22 cellular contexts compared by ENCODE assay signal in the genomic region with DNA sequence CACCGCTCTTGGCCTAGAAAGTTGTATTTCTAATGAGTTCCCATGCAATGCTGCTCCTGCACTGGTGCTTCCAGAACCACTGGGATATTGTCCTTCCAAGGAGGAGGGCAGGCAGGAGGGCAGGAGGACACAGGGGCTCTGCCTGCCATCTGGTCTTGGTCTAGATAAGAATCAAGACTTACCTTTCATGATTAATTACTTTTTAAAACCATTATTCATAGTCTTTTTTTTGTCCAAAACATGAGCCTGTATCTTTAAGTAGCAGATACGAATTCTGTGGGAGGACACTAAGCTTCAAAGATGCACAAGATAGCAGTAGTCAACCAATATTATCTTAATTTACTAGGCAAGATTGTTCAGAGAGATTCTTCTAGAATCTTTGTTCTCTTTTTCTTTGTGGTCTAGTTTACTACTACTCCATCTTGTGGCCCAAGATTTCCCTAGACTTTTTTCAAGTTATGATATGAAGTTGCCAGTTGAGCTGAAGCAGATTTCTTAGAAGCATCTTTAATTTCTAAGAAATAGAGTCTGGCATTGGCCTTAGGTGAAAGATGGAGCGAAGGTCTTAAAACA. TPM values are rescaled to one million over a fixed set of nuclear protein-coding genes. Genes with fewer than 3 reads are reported as not detected.
DNase-seq lines count a peak whose midpoint lies in the region; ATAC-seq, FAIRE-seq and TF ChIP-seq lines count a peak whose summit lies in the region.
"Had no signal": no experiment of that assay in that cellular context is flagged by ENCODE, and none has a peak within 500 bp of the region (broad histone marks: within the 10 kb centered on the region; RNA-seq: fewer than 3 reads in every experiment).

No MANE protein-coding gene starts in this region.

- 83% methylated on average over 3 of the region's 3 CpGs for WGBS in GM12878 (ENCODE audit: insufficient coverage, insufficient replicate concordance, low lambda C conversion rate, missing lambda C conversion rate)

- H3K4me1 Mint-ChIP-seq in activated naive CD4-positive, alpha-beta T cell treated with anti-CD3 and anti-CD28 coated beads, Interleukin-2, amount 10 ng/mL, durations not matched to agents 7 days and 5 days, result peaks cover 11% of the 10 kb centered on the region

- in situ Hi-C loops in GM12878 (cut with MboI), result no loop called here

- peaks cover 46% of the 10 kb centered on the region for H3K36me3 Mint-ChIP-seq in activated naive CD4-positive, alpha-beta T cell treated with anti-CD3 and anti-CD28 coated beads, Interleukin-2, amount 10 ng/mL, durations not matched to agents 7 days and 5 days

- no TSS peak for BruUV-seq in GM12878 (replicated peaks; lab: Mats Ljungman, UMichigan)

- RAD21 ChIA-PET in GM12878 (lab: Charles Lee; ENCODE audit: unreplicated experiment), result interaction anchor here (1.2 to 1.3 kb wide), 2 partner anchors 10 to 103 kb away, joined by 4 read pairs; no protein-coding TSS in a partner anchor

- FAIRE-seq in GM12878 (lab: Jason Lieb, UNC), result no peak

- H2AFZ ChIP-seq in GM12878 (ENCODE audit: control insufficient read depth, low read depth, low read length) (no peak overlapping the region), osteoblast (ENCODE audit: low read length) (no peak overlapping the region)

- H3K79me2 ChIP-seq in GM12878 (ENCODE audit: control insufficient read depth, insufficient read depth, low read length), result peaks cover 20% of the 10 kb centered on the region
- H3K79me2 ChIP-seq in osteoblast (ENCODE audit: insufficient read depth, low read length), result peaks cover 46% of the 10 kb centered on the region

- POLR2A ChIA-PET in GM12878 (lab: Charles Lee), result interaction anchor here (1.0 to 1.5 kb wide), 2 partner anchors 9 to 10 kb away, joined by 3 to 5 read pairs; no protein-coding TSS in a partner anchor

- H3K4me2 ChIP-seq in GM12878 (ENCODE audit: control insufficient read depth, insufficient read depth), result no peak overlapping the region
- no peak overlapping the region for H3K4me2 ChIP-seq in osteoblast (ENCODE audit: insufficient read depth, low read length)

- no peak overlapping the region for H3K4me3 Mint-ChIP-seq in activated naive CD4-positive, alpha-beta T cell treated with anti-CD3 and anti-CD28 coated beads, Interleukin-2, amount 10 ng/mL, durations not matched to agents 7 days and 5 days
- H3K4me3 Mint-ChIP-seq: activated T-cell treated with anti-CD3 and anti-CD28 coated beads, Interleukin-2, amount 50 U/mL, for 4 hours had no signal

- H3K9ac ChIP-seq in GM12878 (ENCODE audit: control insufficient read depth, insufficient read depth, low read length), result no peak overlapping the region

- TF ChIP-seq CTCF in GM12878 (IDR thresholded peaks at IDR 0.05 in 2 of 3, conservative IDR thresholded peaks at IDR 0.05 in 1 of 3; ENCODE audit: control insufficient read depth in 2 of 3, extremely low read depth in 1 of 3, insufficient read depth in 1 of 3, low read depth in 3 of 3, low read length in 3 of 3) (no peak; a peak in 1 of 6 replicates), osteoblast (IDR thresholded peaks at IDR 0.05; ENCODE audit: extremely low read depth, low read depth, low read length) (peak; percentile 23)

- peak; percentile 33 for TF ChIP-seq RAD21 in GM12878 (IDR thresholded peaks at IDR 0.05; ENCODE audit: insufficient read depth, low read depth, low read length)

- no peak for ATAC-seq in GM12878
- no peak for ATAC-seq in HG03097 (IDR thresholded peaks at IDR 0.05; ENCODE audit: low FRiP score, unreplicated experiment)
- ATAC-seq: left lung had no signal

- H3K27me3 Mint-ChIP-seq in activated naive CD4-positive, alpha-beta T cell treated with anti-CD3 and anti-CD28 coated beads, Interleukin-2, amount 10 ng/mL, durations not matched to agents 7 days and 5 days, result no peaks in the 10 kb centered on the region

- CTCF ChIA-PET in activated naive CD4-positive, alpha-beta T cell treated with anti-CD3 and anti-CD28 coated beads, Interleukin-2, amount 10 ng/mL, durations not matched to agents 7 days and 5 days (lab: Charles Lee), result interaction anchor here (0.8 to 4.7 kb wide), 7 partner anchors 8 to 774 kb away, joined by 3 to 31 read pairs (median 3); no protein-coding TSS in a partner anchor
- CTCF ChIA-PET in GM12878 (lab: Yijun Ruan, JAX), result interaction anchor here (0.6 to 5.3 kb wide), 9 partner anchors 9 to 106 kb away, joined by 3 to 48 read pairs (median 4); no protein-coding TSS in a partner anchor

- H3K27ac Mint-ChIP-seq in activated naive CD4-positive, alpha-beta T cell treated with anti-CD3 and anti-CD28 coated beads, Interleukin-2, amount 10 ng/mL, durations not matched to agents 7 days and 5 days, result peak overlapping the region; percentile 13

- no peak overlapping the region for H3K4me3 ChIP-seq in GM12878
- no peak overlapping the region for H3K4me3 ChIP-seq in osteoblast (ENCODE audit: insufficient read depth, low read length)
- H3K4me3 ChIP-seq: ascending aorta, esophagus squamous epithelium, HAP-1, left lung, MG63, Peyer's patch, prostate gland, spleen, vagina had no signal

- SMC1A ChIA-PET in GM12878 (lab: Charles Lee; ENCODE audit: uncharacterized antibody, unreplicated experiment), result interaction anchor here (0.8 to 4.0 kb wide), 7 partner anchors 10 to 103 kb away, joined by 3 to 17 read pairs (median 4); no protein-coding TSS in a partner anchor

- H3K27me3 ChIP-seq in GM12878 (replicated peaks in 1 of 2; ENCODE audit: control insufficient read depth in 2 of 2, insufficient read depth in 2 of 2, low read length in 1 of 2) (no peaks in the 10 kb centered on the region), osteoblast (ENCODE audit: insufficient read depth, low read length) (no peaks in the 10 kb centered on the region)
- H3K27me3 ChIP-seq: ascending aorta, esophagus squamous epithelium, left lung, MG63, Peyer's patch, spleen, vagina had no signal

- no peak for DNase-seq in activated naive CD4-positive, alpha-beta T cell treated with anti-CD3 and anti-CD28 coated beads, Interleukin-2, amount 10 ng/mL, durations not matched to agents 7 days and 5 days
- no peak for DNase-seq in activated naive CD4-positive, alpha-beta T cell (lab: John Stamatoyannopoulos, UW)
- DNase-seq in OCI-M1 (lab: John Stamatoyannopoulos, UW) (peak; percentile 29), GM12878 (ENCODE audit: low read depth, low spot score) (no peak), osteoblast (ENCODE audit: insufficient read length, low spot score, missing footprints) (no peak), NOMO-1 treated with DMSO at 0.1 percent for 48 hours (lab: John Stamatoyannopoulos, UW; ENCODE audit: unreplicated experiment) (no peak), NCI-H524 treated with DMSO at 0.1 percent for 48 hours (lab: John Stamatoyannopoulos, UW) (no peak)
- DNase-seq: activated T-cell treated with anti-CD3 and anti-CD28 coated beads, Interleukin-2, amount 50 U/mL, for 4 hours; esophagus squamous epithelium; GDM1; MG63; NCI-H2081 treated with DMSO at 0.1 percent for 48 hours; NCI-H526; Peyer's patch; spleen; stimulated activated naive CD4-positive, alpha-beta T cell treated with Interleukin-2 at 50 U/mL for 16 hours had no signal

- peaks cover 10 to 21% of the 10 kb centered on the region in 2 experiments; a peak in 3 of 4 replicates for H3K36me3 ChIP-seq in GM12878 (ENCODE audit: control insufficient read depth in 2 of 2, insufficient read depth in 2 of 2, low read length in 1 of 2)
- H3K36me3 ChIP-seq in osteoblast (ENCODE audit: insufficient read depth, low read length), result peaks cover 19% of the 10 kb centered on the region
- H3K36me3 ChIP-seq: prostate gland had no signal

- intact Hi-C loops in GM12878 (cut with micrococcal nuclease; ENCODE audit: unreplicated experiment), result no loop called here

- no peak overlapping the region for H3K27ac ChIP-seq in GM12878 (ENCODE audit: control insufficient read depth, insufficient read depth)
- no peak overlapping the region for H3K27ac ChIP-seq in osteoblast (ENCODE audit: low read depth, low read length)
- H3K27ac ChIP-seq: ascending aorta, esophagus squamous epithelium, left lung, prostate gland, spleen, vagina had no signal

- H3K9me3 ChIP-seq in GM12878 (replicated peaks; ENCODE audit: control insufficient read depth, insufficient read depth, low read length) (no peaks in the 10 kb centered on the region), osteoblast (ENCODE audit: low read depth, low read length) (no peaks in the 10 kb centered on the region)
- H3K9me3 ChIP-seq: ascending aorta, esophagus squamous epithelium, HAP-1, left lung, MG63, Peyer's patch, prostate gland, spleen, vagina had no signal

- H3K4me1 ChIP-seq in GM12878 (ENCODE audit: control insufficient read depth, insufficient read depth, low read length) (no peaks in the 10 kb centered on the region), osteoblast (ENCODE audit: insufficient read depth, low read length) (no peaks in the 10 kb centered on the region)
- H3K4me1 ChIP-seq: ascending aorta, HAP-1, left lung, prostate gland had no signal

- no peaks in the 10 kb centered on the region for H4K20me1 ChIP-seq in GM12878 (ENCODE audit: control insufficient read depth, insufficient read depth)
- peaks cover 25% of the 10 kb centered on the region for H4K20me1 ChIP-seq in osteoblast (ENCODE audit: insufficient read depth, low read length)

- no peak for TF ChIP-seq EP300 in GM12878 (IDR thresholded peaks at IDR 0.05; ENCODE audit: borderline replicate concordance in 1 of 2, control insufficient read depth in 1 of 2, low read depth in 2 of 2, low read length in 2 of 2)

- no peak for TF ChIP-seq POLR2A in GM12878 (IDR thresholded peaks at IDR 0.05; ENCODE audit: low read depth, low read length)

- no peaks in the 10 kb centered on the region for H3K9me3 Mint-ChIP-seq in activated naive CD4-positive, alpha-beta T cell treated with anti-CD3 and anti-CD28 coated beads, Interleukin-2, amount 10 ng/mL, durations not matched to agents 7 days and 5 days
- H3K9me3 Mint-ChIP-seq: activated T-cell treated with anti-CD3 and anti-CD28 coated beads, Interleukin-2, amount 50 U/mL, for 4 hours had no signal

RNA-seq across cellular contexts. Expression of gene RBM33, which starts 57.6 kb away (rescaled TPM):
- total RNA-seq in GM12878 (2013; cell fraction: nucleolus; rRNA removed), result 246 and 254 TPM in 2 replicates
- total RNA-seq in GM12878 (2014; rRNA removed) (24.6 and 27.2 TPM in 2 replicates), GM12878 (2014; rRNA removed; fragmentation: Illumina TruSeq; extraction: Trizol) (22.2 and 23.6 TPM in 2 replicates), GM12878 (2021) (62.0 and 67.2 TPM in 2 replicates), osteoblast (25.0 and 27.5 TPM in 2 replicates)
- 21.1 TPM for polyA plus RNA-seq in GM12878 (2011; ENCODE audit: low read depth)
- polyA plus RNA-seq in GM12878 (2011; rRNA removed) (17.4 and 22.6 TPM in 2 replicates), GM12878 (2014; fragmentation: Illumina TruSeq; extraction: Trizol) (21.9 and 26.1 TPM in 2 replicates), GM12878 (2014; fragmentation: Nextera tagmentation; extraction: Ambion mirVana) (1 to 10 TPM; 4.7 to 5.6 TPM), GM12878 (2014; rRNA removed) (25.1 and 32.9 TPM in 2 replicates), GM12878 (2016; fragmentation: Nextera tagmentation; extraction: Ambion mirVana) (10 to 100 TPM; 55.5 to 60.3 TPM)
- polyA plus RNA-seq in GM12878 (2011; cell fraction: cytosol; rRNA removed), result 12.2 and 15.6 TPM in 2 replicates
- polyA plus RNA-seq in GM12878 (2011; cell fraction: nucleus; rRNA removed), result 85.8 and 102 TPM in 2 replicates
- polyA plus RNA-seq in GM12878 (2012), result 30.2 and 32.3 TPM in 2 replicates
- 22.2 and 30.2 TPM in 2 replicates for polyA minus RNA-seq in GM12878 (2011; rRNA and poly(A)+ RNA removed)
- 16.7 and 18.6 TPM in 2 replicates for polyA minus RNA-seq in GM12878 (2011; cell fraction: cytosol; rRNA and poly(A)+ RNA removed)
- polyA minus RNA-seq in GM12878 (2011; cell fraction: nucleus; rRNA and poly(A)+ RNA removed), result 45.2 and 78.7 TPM in 2 replicates
